Comparison of ENCODE assay signal across 16 cellular contexts in genomic region chr2:47293967-47294366, GRCh38.
A peak's percentile ranks its signal among the peaks of the same experiment; 100 is the strongest.
DNase-seq lines count a peak whose midpoint lies in the region; ATAC-seq and TF ChIP-seq lines count a peak whose summit lies in the region.
"Had no signal": no experiment of that assay in that cellular context is flagged by ENCODE, and none has a peak within 500 bp of the region (broad histone marks: within the 10 kb centered on the region; RNA-seq: fewer than 3 reads in every experiment).

No MANE protein-coding gene starts in this region.

- no peak for TF ChIP-seq POLR2A in Peyer's patch (IDR thresholded peaks at IDR 0.05)

- no peaks in the 10 kb centered on the region for H3K36me3 Mint-ChIP-seq in progenitor cell of endocrine pancreas (ENCODE audit: insufficient read depth)
- H3K36me3 Mint-ChIP-seq: CD4-positive, CD25-positive, alpha-beta regulatory T cell had no signal

- TF ChIP-seq CTCF in Peyer's patch (IDR thresholded peaks at IDR 0.05) (no peak), progenitor cell of endocrine pancreas (IDR thresholded peaks at IDR 0.05; ENCODE audit: unreplicated experiment) (no peak)

- DNase-seq in Peyer's patch (peak in 2 of 3 donors; percentile 60 to 69), left colon (peak; percentile 43 to 44), progenitor cell of endocrine pancreas (ENCODE audit: low spot score, unreplicated experiment) (no peak), NCI-H1105 (lab: John Stamatoyannopoulos, UW) (no peak), NCI-H1417 (lab: John Stamatoyannopoulos, UW) (no peak)
- DNase-seq: CD4-positive, CD25-positive, alpha-beta regulatory T cell; COR-L47; KBM-7; NCI-H1105 treated with DMSO at 0.1 percent for 48 hours; NCI-H1694 treated with DMSO at 0.1 percent for 48 hours; NK-92 treated with Interleukin-12 subunit alpha and Interleukin-12 subunit beta, amount 100 ng/mL, for 24 hours; Right ventricle myocardium superior had no signal

- intact Hi-C loops in left colon (cut with DNase I, micrococcal nuclease): no loop called here

- H3K9me3 ChIP-seq in Peyer's patch: no peaks in the 10 kb centered on the region

- H3K4me1 Mint-ChIP-seq in progenitor cell of endocrine pancreas (ENCODE audit: low read depth): peaks cover 23% of the 10 kb centered on the region
- H3K4me1 Mint-ChIP-seq: CD4-positive, CD25-positive, alpha-beta regulatory T cell had no signal

- no peaks in the 10 kb centered on the region for H3K27me3 ChIP-seq in Peyer's patch

- H3K27ac Mint-ChIP-seq in progenitor cell of endocrine pancreas: peak overlapping the region; percentile 57
- H3K27ac Mint-ChIP-seq: CD4-positive, CD25-positive, alpha-beta regulatory T cell; GM23338 had no signal

- H3K4me1 ChIP-seq in Peyer's patch: peaks cover 0 to 3% (median 0%) of the 10 kb centered on the region in 4 donors

- H3K9me3 Mint-ChIP-seq in progenitor cell of endocrine pancreas (ENCODE audit: low read depth): no peaks in the 10 kb centered on the region
- H3K9me3 Mint-ChIP-seq: CD4-positive, CD25-positive, alpha-beta regulatory T cell; GM23338 had no signal

- no peaks in the 10 kb centered on the region for H3K27me3 Mint-ChIP-seq in progenitor cell of endocrine pancreas

- H3K27ac ChIP-seq in Peyer's patch: peak overlapping the region in 1 of 4 donors; percentile 49

- no peak overlapping the region for H3K4me3 Mint-ChIP-seq in progenitor cell of endocrine pancreas (ENCODE audit: low read depth)
- H3K4me3 Mint-ChIP-seq: CD4-positive, CD25-positive, alpha-beta regulatory T cell; GM23338 had no signal

- ATAC-seq in left colon (peak; percentile 96), HG03139 (IDR thresholded peaks at IDR 0.05; ENCODE audit: unreplicated experiment) (no peak), GM18868 (IDR thresholded peaks at IDR 0.05; ENCODE audit: unreplicated experiment) (no peak)
- ATAC-seq: GM23338, HepG2 had no signal

- no peaks in the 10 kb centered on the region for H3K36me3 ChIP-seq in Peyer's patch

- H3K4me3 ChIP-seq in Peyer's patch: no peak overlapping the region
- H3K4me3 ChIP-seq: GM23338 had no signal

Comparison
In these comparisons a context has a peak if more than half of its experiments do, and no peak if none do; other contexts are left out.
1. DNase-seq: peak in Peyer's patch (2 of 3) and left colon (2 of 2); none in progenitor cell of endocrine pancreas (single experiment), NCI-H1105 (single experiment) and NCI-H1417 (0 of 3).